14 cellular contexts compared by ENCODE assay signal in the genomic region with DNA sequence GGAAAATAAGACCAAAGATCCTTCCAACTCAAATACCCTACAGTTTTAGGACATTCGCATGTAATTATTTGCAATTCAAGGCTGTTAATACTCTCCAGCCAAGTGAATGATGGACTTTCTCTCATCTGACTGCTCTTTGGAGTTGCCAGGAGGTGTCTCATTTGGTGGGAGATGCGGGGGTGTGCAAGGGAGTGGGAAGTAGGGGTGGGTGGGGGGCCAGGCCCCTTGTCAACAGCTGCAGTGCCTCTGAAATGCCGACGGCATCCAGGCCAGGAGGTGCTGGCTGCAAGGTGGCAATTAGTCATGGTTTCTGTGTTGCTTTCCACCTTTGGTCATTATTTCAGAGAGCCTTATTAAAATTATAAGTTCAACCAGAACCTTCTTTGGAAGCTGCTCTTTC.
"Had no signal": no experiment of that assay in that cellular context is flagged by ENCODE, and none has a peak within 500 bp of the region (broad histone marks: within the 10 kb centered on the region; RNA-seq: fewer than 3 reads in every experiment).

No MANE protein-coding gene starts in this region.

- H3K27ac Mint-ChIP-seq: naive B cell had no signal

- DNase-seq: effector CD8-positive, alpha-beta T cell; foreskin melanocyte; head of caudate nucleus; left colon; mesendoderm; naive B cell; ovary; small intestine; stimulated activated CD4-positive, alpha-beta T cell treated with anti-CD3 and anti-CD28 coated beads, Interleukin-12 subunit alpha, Interleukin-12 subunit beta, amount 100 ng/mL, for 4 hours; stimulated activated naive CD4-positive, alpha-beta T cell treated with Interleukin-2 at 50 U/mL for 16 hours; transverse colon had no signal

- H3K27me3 ChIP-seq: hepatocyte, neutrophil, ovary, transverse colon had no signal

- H3K4me1 Mint-ChIP-seq: naive B cell had no signal

- H3K4me3 ChIP-seq: coronary artery, hepatocyte, ovary, transverse colon had no signal

- H3K36me3 ChIP-seq: neutrophil, ovary had no signal

- H3K27ac ChIP-seq: hepatocyte, neutrophil, ovary, transverse colon had no signal

- H3K4me3 Mint-ChIP-seq: naive B cell had no signal

- H3K9me3 ChIP-seq: neutrophil, ovary had no signal
